Comparison of ENCODE assay signal across 35 cellular contexts in genomic region chr2:112220186-112220585, GRCh38.
"Had no signal": no experiment of that assay in that cellular context is flagged by ENCODE, and none has a peak within 500 bp of the region (broad histone marks: within the 10 kb centered on the region; RNA-seq: fewer than 3 reads in every experiment).

No MANE protein-coding gene starts in this region.

- H3K36me3 ChIP-seq: brain microvascular endothelial cell, breast epithelium, cardiac muscle cell had no signal

- DNase-seq: activated B cell treated with CpG ODN at 0.5 μM for 24 hours; activated CD4-positive, alpha-beta memory T cell treated with anti-CD3 and anti-CD28 coated beads for 36 hours; activated CD4-positive, alpha-beta T cell treated with anti-CD3 and anti-CD28 coated beads for 4 hours; activated CD4-positive, alpha-beta T cell treated with anti-CD3 and anti-CD28 coated beads, Interleukin-2, amount 10 ng/mL, durations not matched to agents 24 days and 14 days; activated CD4-positive, alpha-beta T cell treated with anti-CD3 and anti-CD28 coated beads, Interleukin-2, amount 50 U/mL, for 1 hour; activated CD4-positive, alpha-beta T cell treated with anti-CD3 and anti-CD28 coated beads, Interleukin-2, amount 50 U/mL, for 4 hours; activated CD4-positive, CD25-positive, alpha-beta regulatory T cell treated with anti-CD3 and anti-CD28 coated beads, Interleukin-2, amount 50 U/mL, for 72 hours; activated CD8-positive, alpha-beta memory T cell treated with anti-CD3 and anti-CD28 coated beads, Interleukin-2, amount 50 U/mL, for 4 hours; activated CD8-positive, alpha-beta T cell treated with anti-CD3 and anti-CD28 coated beads for 36 hours; activated effector memory CD4-positive, alpha-beta T cell treated with anti-CD3 and anti-CD28 coated beads, Interleukin-2, amount 50 U/mL, for 16 hours; activated gamma-delta T cell treated with Interleukin-2 at 50 U/mL for 16 hours; activated naive CD4-positive, alpha-beta T cell; activated naive CD4-positive, alpha-beta T cell treated with anti-CD3 and anti-CD28 coated beads for 36 hours; activated naive CD4-positive, alpha-beta T cell treated with anti-CD3 and anti-CD28 coated beads, Interleukin-2, amount 50 U/mL, for 16 hours; activated naive CD8-positive, alpha-beta T cell treated with anti-CD3 and anti-CD28 coated beads for 36 hours; activated T-cell treated with anti-CD3 and anti-CD28 coated beads for 4 hours; activated T-cell treated with anti-CD3 and anti-CD28 coated beads, Interleukin-2, amount 50 U/mL, for 1 hour; activated T-cell treated with anti-CD3 and anti-CD28 coated beads, Interleukin-2, amount 50 U/mL, for 4 hours; activated T-cell treated with anti-CD3 and anti-CD28 coated beads, Interleukin-2, amount 50 U/mL, for 72 hours; adrenal gland; amniotic stem cell; aorta; body of pancreas; brain microvascular endothelial cell; caudate nucleus; cerebellar nuclear complex; T-helper 1 cell; T-helper 2 cell; T-helper 9 cell had no signal

- ATAC-seq: activated CD8-positive, alpha-beta T cell treated with anti-CD3 and anti-CD28 coated beads for 36 hours; activated T-cell treated with anti-CD3 and anti-CD28 coated beads, Interleukin-2, amount 50 U/mL, for 4 hours; activated T-cell treated with anti-CD3 and anti-CD28 coated beads, Interleukin-2, amount 50 U/mL, for 72 hours; activated T-helper 17 cell treated with anti-CD3 and anti-CD28 coated beads, Interleukin-2, amount 50 U/mL, for 72 hours; body of pancreas had no signal

- FAIRE-seq: astrocyte, TTC549 had no signal

- H3K4me1 ChIP-seq: adrenal gland, body of pancreas, breast epithelium had no signal

- H3K4me3 ChIP-seq: adrenal gland, body of pancreas, breast epithelium, cardiac muscle cell had no signal

- H3K27ac ChIP-seq: adrenal gland, body of pancreas, brain microvascular endothelial cell, breast epithelium, cardiac muscle cell, VCaP had no signal

- H3K27me3 ChIP-seq: adrenal gland, body of pancreas, brain microvascular endothelial cell, breast epithelium, cardiac muscle cell had no signal

- H3K9me3 ChIP-seq: adrenal gland, body of pancreas, breast epithelium had no signal
